16 cellular contexts compared by ENCODE assay signal in the genomic region with DNA sequence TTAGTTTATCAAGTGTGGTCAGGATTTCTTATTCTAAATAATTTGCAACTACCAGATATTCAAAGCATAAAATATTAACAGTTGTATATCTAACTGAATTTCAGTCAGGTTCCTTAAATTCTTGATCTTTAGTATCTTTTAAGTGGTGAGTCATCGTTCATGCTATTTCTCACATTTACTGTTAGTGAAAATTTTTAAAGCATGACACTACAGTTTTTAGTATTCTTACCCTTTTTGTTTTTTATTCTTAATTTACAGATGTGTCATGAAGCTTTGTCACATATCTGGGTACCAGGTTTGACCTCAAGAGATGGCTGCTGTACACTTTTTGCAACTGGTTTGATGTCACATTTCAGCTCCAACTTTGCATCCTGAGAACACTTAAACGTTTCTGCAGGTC. TPM values are rescaled to one million over a fixed set of nuclear protein-coding genes. Genes with fewer than 3 reads are reported as not detected.
DNase-seq lines count a peak whose midpoint lies in the region; ATAC-seq, FAIRE-seq and TF ChIP-seq lines count a peak whose summit lies in the region.
"Had no signal": no experiment of that assay in that cellular context is flagged by ENCODE, and none has a peak within 500 bp of the region (broad histone marks: within the 10 kb centered on the region; RNA-seq: fewer than 3 reads in every experiment).

No MANE protein-coding gene starts in this region.

- 75 to 84% methylated on average over 2 of the region's 2 CpGs for WGBS in thyroid gland, 2 donors
- WGBS in small intestine, 3 donors = 45 to 67% (median 48%) methylated on average over 2 of the region's 2 CpGs

- no peaks in the 10 kb centered on the region for H3K27me3 Mint-ChIP-seq in activated naive CD8-positive, alpha-beta T cell treated with anti-CD3 and anti-CD28 coated beads, Interleukin-2, amount 50 U/mL, for 24 hours

- peak overlapping the region; percentile 68 for H3K27ac Mint-ChIP-seq in activated naive CD8-positive, alpha-beta T cell treated with anti-CD3 and anti-CD28 coated beads, Interleukin-2, amount 50 U/mL, for 24 hours
- H3K27ac Mint-ChIP-seq in stimulated activated effector memory CD8-positive, alpha-beta T cell treated with anti-CD3 and anti-CD28 coated beads, Interleukin-12 subunit alpha, Interleukin-12 subunit beta, amount 100 ng/mL, for 72 hours = peak overlapping the region; percentile 84

- no peak overlapping the region for H3K4me3 Mint-ChIP-seq in activated naive CD8-positive, alpha-beta T cell treated with anti-CD3 and anti-CD28 coated beads, Interleukin-2, amount 50 U/mL, for 24 hours
- H3K4me3 Mint-ChIP-seq in stimulated activated effector memory CD8-positive, alpha-beta T cell treated with anti-CD3 and anti-CD28 coated beads, Interleukin-12 subunit alpha, Interleukin-12 subunit beta, amount 100 ng/mL, for 72 hours = peak overlapping the region; percentile 46

- H3K36me3 ChIP-seq in cardiac muscle cell (peaks cover 85% of the 10 kb centered on the region), thyroid gland (peaks cover 63 to 83% of the 10 kb centered on the region in 2 donors), small intestine (ENCODE audit: control insufficient read depth in 2 of 2, insufficient read depth in 2 of 2, low read length in 2 of 2) (peaks cover 31 to 34% of the 10 kb centered on the region in 2 donors)

- H3K9me3 ChIP-seq in cardiac muscle cell (ENCODE audit: low read depth) (no peaks in the 10 kb centered on the region), thyroid gland (no peaks in the 10 kb centered on the region), small intestine (ENCODE audit: control insufficient read depth, low read depth) (no peaks in the 10 kb centered on the region)

- H3K27ac ChIP-seq in cardiac muscle cell (peak overlapping the region; percentile 63), thyroid gland (no peak overlapping the region), small intestine (ENCODE audit: low read depth in 1 of 2, low read length in 1 of 2) (no peak overlapping the region)

- H3K9me3 Mint-ChIP-seq in activated naive CD8-positive, alpha-beta T cell treated with anti-CD3 and anti-CD28 coated beads, Interleukin-2, amount 50 U/mL, for 24 hours = no peaks in the 10 kb centered on the region
- no peaks in the 10 kb centered on the region for H3K9me3 Mint-ChIP-seq in stimulated activated effector memory CD8-positive, alpha-beta T cell treated with anti-CD3 and anti-CD28 coated beads, Interleukin-12 subunit alpha, Interleukin-12 subunit beta, amount 100 ng/mL, for 72 hours

- FAIRE-seq in small intestine (lab: Jason Lieb, UNC) = no peak
- FAIRE-seq: HTR-8/SVneo had no signal

- no peak for TF ChIP-seq POLR2A in thyroid gland (IDR thresholded peaks at IDR 0.05)

- no peaks in the 10 kb centered on the region for H3K27me3 ChIP-seq in cardiac muscle cell
- no peaks in the 10 kb centered on the region for H3K27me3 ChIP-seq in thyroid gland
- no peaks in the 10 kb centered on the region for H3K27me3 ChIP-seq in small intestine (ENCODE audit: control insufficient read depth in 2 of 2, insufficient read depth in 2 of 2, low read length in 2 of 2)

- TF ChIP-seq CTCF in cardiac muscle cell (IDR thresholded peaks at IDR 0.05; ENCODE audit: low read depth, low read length) (no peak), thyroid gland (IDR thresholded peaks at IDR 0.05) (no peak)

- H3K4me1 Mint-ChIP-seq in activated naive CD8-positive, alpha-beta T cell treated with anti-CD3 and anti-CD28 coated beads, Interleukin-2, amount 50 U/mL, for 24 hours = peaks cover 38% of the 10 kb centered on the region
- peaks cover 45% of the 10 kb centered on the region for H3K4me1 Mint-ChIP-seq in stimulated activated effector memory CD8-positive, alpha-beta T cell treated with anti-CD3 and anti-CD28 coated beads, Interleukin-12 subunit alpha, Interleukin-12 subunit beta, amount 100 ng/mL, for 72 hours

- ATAC-seq in left cardiac atrium = no peak
- ATAC-seq in activated naive CD8-positive, alpha-beta T cell treated with anti-CD3 and anti-CD28 coated beads, Interleukin-2, amount 50 U/mL, for 24 hours = no peak
- peak; percentile 89 for ATAC-seq in stimulated activated effector memory CD8-positive, alpha-beta T cell treated with anti-CD3 and anti-CD28 coated beads, Interleukin-12 subunit alpha, Interleukin-12 subunit beta, amount 100 ng/mL, for 72 hours

- intact Hi-C loops in left cardiac atrium (cut with DNase I) (no loop called here), thyroid gland (cut with DNase I) (no loop called here)

- DNase-seq in cardiac muscle cell (ENCODE audit: low read depth in 1 of 2, low spot score in 1 of 2) = peak in 1 of 2 donors; percentile 16
- no peak for DNase-seq in left cardiac atrium
- peak; percentile 21 for DNase-seq in HCEC 1CT
- DNase-seq in activated naive CD8-positive, alpha-beta T cell treated with anti-CD3 and anti-CD28 coated beads, Interleukin-2, amount 50 U/mL, for 24 hours = no peak
- DNase-seq in stimulated activated effector memory CD8-positive, alpha-beta T cell treated with anti-CD3 and anti-CD28 coated beads, Interleukin-12 subunit alpha, Interleukin-12 subunit beta, amount 100 ng/mL, for 72 hours (ENCODE audit: low spot score in 2 of 2) = no peak
- DNase-seq in thyroid gland = no peak
- no peak for DNase-seq in small intestine
- no peak for DNase-seq in NCI-H1930 (lab: John Stamatoyannopoulos, UW)
- DNase-seq: activated effector memory CD4-positive, alpha-beta T cell treated with Interleukin-2 at 50 U/mL for 16 hours; DMS153; effector CD4-positive, alpha-beta T cell; GOT3; MV-4-11; NCI-H774; RPMI8226 had no signal

- H3K36me3 Mint-ChIP-seq in activated naive CD8-positive, alpha-beta T cell treated with anti-CD3 and anti-CD28 coated beads, Interleukin-2, amount 50 U/mL, for 24 hours (ENCODE audit: low read depth) = peaks cover 59% of the 10 kb centered on the region
- H3K36me3 Mint-ChIP-seq in stimulated activated effector memory CD8-positive, alpha-beta T cell treated with anti-CD3 and anti-CD28 coated beads, Interleukin-12 subunit alpha, Interleukin-12 subunit beta, amount 100 ng/mL, for 72 hours = peaks cover 100% of the 10 kb centered on the region

- H3K4me3 ChIP-seq in cardiac muscle cell (no peak overlapping the region), thyroid gland (replicated peaks in 1 of 3) (no peak overlapping the region), small intestine (ENCODE audit: low read depth in 1 of 2, low read length in 2 of 2) (no peak overlapping the region)

- no peaks in the 10 kb centered on the region for H3K4me1 ChIP-seq in cardiac muscle cell (ENCODE audit: low read depth)
- no peaks in the 10 kb centered on the region for H3K4me1 ChIP-seq in thyroid gland
- H3K4me1 ChIP-seq in small intestine (ENCODE audit: control insufficient read depth in 2 of 2, insufficient read depth in 1 of 2, low read depth in 1 of 2, low read length in 1 of 2) = no peaks in the 10 kb centered on the region

RNA-seq across cellular contexts. Expression of gene AKIRIN1, which starts 12.7 kb away (rescaled TPM):
- 93.6 and 125 TPM in 2 replicates for total RNA-seq in cardiac muscle cell
- polyA plus RNA-seq in cardiac muscle cell = 124 and 138 TPM in 2 replicates
- 10 to 100 TPM; 42.4 to 63.9 TPM for total RNA-seq in left cardiac atrium
- 10 to 100 TPM; 46.8 to 64.6 (median 56.7) TPM for total RNA-seq in thyroid gland
- polyA plus RNA-seq in small intestine = 10 to 100 TPM; 24.5 to 28.9 (median 28.4) TPM

RNA-seq across cellular contexts. Expression of gene NDUFS5, which starts 22.4 kb away (rescaled TPM):
- 978 and 1,045 TPM in 2 replicates for total RNA-seq in cardiac muscle cell
- polyA plus RNA-seq in cardiac muscle cell = 921 and 1,004 TPM in 2 replicates
- total RNA-seq in left cardiac atrium = 100 to 1,000 TPM; 572 to 591 TPM
- total RNA-seq in thyroid gland = 100 to 1,000 TPM; 428 to 631 (median 514) TPM
- 100 to 1,000 TPM; 472 to 696 (median 574) TPM for polyA plus RNA-seq in small intestine
